29 cellular contexts compared by ENCODE assay signal in the genomic region with DNA sequence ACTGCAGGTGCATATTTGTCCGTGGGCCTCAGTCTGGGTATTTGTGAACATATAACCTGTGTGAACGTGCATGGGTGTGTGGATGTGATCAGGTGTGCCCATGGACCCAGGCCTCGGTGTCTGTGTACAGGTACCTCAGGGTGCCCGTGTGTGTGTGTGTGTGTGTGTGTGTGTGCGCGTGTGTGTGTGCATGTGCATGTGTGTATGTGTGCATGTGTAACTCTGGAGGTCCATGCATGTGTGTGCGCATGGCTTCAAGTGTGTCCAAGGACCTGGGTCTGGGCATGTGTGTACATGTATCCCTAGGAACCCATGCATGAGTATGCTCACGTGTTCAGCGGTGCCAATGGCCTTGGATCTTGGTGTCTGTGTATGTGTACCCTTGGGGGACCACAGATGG. TPM values are rescaled to one million over a fixed set of nuclear protein-coding genes. Genes with fewer than 3 reads are reported as not detected.
A peak's percentile ranks its signal among the peaks of the same experiment; 100 is the strongest.
DNase-seq lines count a peak whose midpoint lies in the region; ATAC-seq and TF ChIP-seq lines count a peak whose summit lies in the region.
"Had no signal": no experiment of that assay in that cellular context is flagged by ENCODE, and none has a peak within 500 bp of the region (broad histone marks: within the 10 kb centered on the region; RNA-seq: fewer than 3 reads in every experiment).

No MANE protein-coding gene starts in this region.

- no peaks in the 10 kb centered on the region for H3F3A ChIP-seq in GM23248 (ENCODE audit: insufficient read depth)

- H3K9me3 ChIP-seq in GM23248 (ENCODE audit: low read depth): no peaks in the 10 kb centered on the region
- H3K9me3 ChIP-seq in skeletal muscle satellite cell (replicated peaks; ENCODE audit: low read length): no peaks in the 10 kb centered on the region
- H3K9me3 ChIP-seq in stomach: peaks cover 0 to 18% (median 3%) of the 10 kb centered on the region in 4 donors
- H3K9me3 ChIP-seq: colonic mucosa, esophagus muscularis mucosa, gastrocnemius medialis had no signal

- H3K36me3 ChIP-seq in GM23248 (ENCODE audit: low read depth): no peaks in the 10 kb centered on the region
- peaks cover 4% of the 10 kb centered on the region for H3K36me3 ChIP-seq in skeletal muscle satellite cell (ENCODE audit: insufficient read depth, low read length)
- peaks cover 0 to 2% (median 0%) of the 10 kb centered on the region in 4 donors for H3K36me3 ChIP-seq in stomach
- H3K36me3 ChIP-seq: colonic mucosa, esophagus muscularis mucosa, gastrocnemius medialis, tibial artery had no signal

- no peaks in the 10 kb centered on the region for H3K4me1 Mint-ChIP-seq in WTC11

- no peaks in the 10 kb centered on the region for H3K9me3 Mint-ChIP-seq in WTC11
- H3K9me3 Mint-ChIP-seq: activated naive CD4-positive, alpha-beta T cell treated with anti-CD3 and anti-CD28 coated beads for 36 hours; activated T-helper 1 cell treated with anti-CD3 and anti-CD28 coated beads, Interleukin-12 subunit alpha, Interleukin-12 subunit beta, Interleukin-2, Interleukin-4 antibody, amounts not matched to agents 30 ng/mL and 10 ng/mL and 1 ng/mL, durations not matched to agents 14 hours and 24 hours and 36 hours; effector memory CD8-positive, alpha-beta T cell; stimulated activated naive CD8-positive, alpha-beta T cell treated with anti-CD3 and anti-CD28 coated beads, Interleukin-15, Interleukin-2, amounts not matched to agents 100 ng/mL and 50 ng/mL, for 24 hours had no signal

- H3K36me3 Mint-ChIP-seq in WTC11: no peaks in the 10 kb centered on the region

- no peaks in the 10 kb centered on the region for H3K79me2 ChIP-seq in GM23248 (ENCODE audit: insufficient read depth)
- H3K79me2 ChIP-seq: hepatocyte had no signal

- TF ChIP-seq CTCF in WTC11 (IDR thresholded peaks at IDR 0.05): no peak
- no peak for TF ChIP-seq CTCF in foreskin keratinocyte (conservative IDR thresholded peaks at IDR 0.05)
- TF ChIP-seq CTCF in stomach (IDR thresholded peaks at IDR 0.05): no peak

- TF ChIP-seq POLR2A in stomach (IDR thresholded peaks at IDR 0.05): no peak

- DNase-seq in GM23248 (peak; percentile 16), WTC11 (ENCODE audit: low spot score) (no peak), foreskin keratinocyte (no peak), NCI-H1694 (lab: John Stamatoyannopoulos, UW) (no peak), stomach (no peak), globus pallidus (ENCODE audit: low spot score) (no peak), NCI-H1105 treated with DMSO at 0.1 percent for 48 hours (lab: John Stamatoyannopoulos, UW) (no peak)
- DNase-seq: activated CD4-positive, alpha-beta T cell treated with anti-CD3 and anti-CD28 coated beads, Interleukin-2, amount 50 U/mL, for 4 hours; activated CD4-positive, CD25-positive, alpha-beta regulatory T cell; activated CD8-positive, alpha-beta memory T cell treated with anti-CD3 and anti-CD28 coated beads, Interleukin-2, amount 50 U/mL, for 4 hours; activated naive CD4-positive, alpha-beta T cell treated with anti-CD3 and anti-CD28 coated beads for 36 hours; colonic mucosa; DND-41; effector memory CD8-positive, alpha-beta T cell; gastrocnemius medialis; mesendoderm; NCI-H1105; NCI-H2081; NCI-H2227 treated with DMSO at 0.1 percent for 48 hours; occipital lobe; T-helper 1 cell had no signal

- in situ Hi-C loops in GM23248 (cut with MboI): loop anchor here (25.0 kb wide), 1 partner anchor 405 kb away; no protein-coding TSS in a partner anchor

- no peak overlapping the region for H2AFZ ChIP-seq in GM23248
- H2AFZ ChIP-seq: hepatocyte had no signal

- no peak overlapping the region for H3K4me3 Mint-ChIP-seq in WTC11
- H3K4me3 Mint-ChIP-seq: activated naive CD4-positive, alpha-beta T cell treated with anti-CD3 and anti-CD28 coated beads for 36 hours; activated T-helper 1 cell treated with anti-CD3 and anti-CD28 coated beads, Interleukin-12 subunit alpha, Interleukin-12 subunit beta, Interleukin-2, Interleukin-4 antibody, amounts not matched to agents 30 ng/mL and 10 ng/mL and 1 ng/mL, durations not matched to agents 14 hours and 24 hours and 36 hours; effector memory CD8-positive, alpha-beta T cell; stimulated activated naive CD8-positive, alpha-beta T cell treated with anti-CD3 and anti-CD28 coated beads, Interleukin-15, Interleukin-2, amounts not matched to agents 100 ng/mL and 50 ng/mL, for 24 hours had no signal

- H3K4me1 ChIP-seq in GM23248 (ENCODE audit: insufficient read depth) (peaks cover 17% of the 10 kb centered on the region), foreskin keratinocyte (peaks cover 14% of the 10 kb centered on the region), skeletal muscle satellite cell (ENCODE audit: control insufficient read depth, insufficient read depth, low read length) (peaks cover 53% of the 10 kb centered on the region), stomach (no peaks in the 10 kb centered on the region)
- H3K4me1 ChIP-seq: colonic mucosa, gastrocnemius medialis, tibial artery had no signal

- ATAC-seq in WTC11: no peak
- no peak for ATAC-seq in foreskin keratinocyte
- ATAC-seq: effector memory CD8-positive, alpha-beta T cell; gastrocnemius medialis had no signal

- intact Hi-C loops in stomach (cut with DNase I; ENCODE audit: low total_unique reads): no loop called here

- CTCF ChIA-PET in WTC11 (lab: Charles Lee): no interaction called here

- POLR2A ChIA-PET in WTC11 (lab: Charles Lee): no interaction called here

- no peaks in the 10 kb centered on the region for H3K27me3 Mint-ChIP-seq in WTC11 (ENCODE audit: low read depth)
- H3K27me3 Mint-ChIP-seq: effector memory CD8-positive, alpha-beta T cell; stimulated activated naive CD8-positive, alpha-beta T cell treated with anti-CD3 and anti-CD28 coated beads, Interleukin-15, Interleukin-2, amounts not matched to agents 100 ng/mL and 50 ng/mL, for 24 hours had no signal

- H3K4me2 ChIP-seq in GM23248 (ENCODE audit: unreplicated experiment) (peak overlapping the region; percentile 42), skeletal muscle satellite cell (ENCODE audit: low read length) (peak overlapping the region; percentile 58)
- H3K4me2 ChIP-seq: hepatocyte had no signal

- H3K27ac Mint-ChIP-seq in WTC11: peak overlapping the region; percentile 36; the same call in 1 of the 2 replicates
- H3K27ac Mint-ChIP-seq: activated naive CD4-positive, alpha-beta T cell treated with anti-CD3 and anti-CD28 coated beads for 36 hours; activated T-helper 1 cell treated with anti-CD3 and anti-CD28 coated beads, Interleukin-12 subunit alpha, Interleukin-12 subunit beta, Interleukin-2, Interleukin-4 antibody, amounts not matched to agents 30 ng/mL and 10 ng/mL and 1 ng/mL, durations not matched to agents 14 hours and 24 hours and 36 hours; effector memory CD8-positive, alpha-beta T cell; stimulated activated naive CD8-positive, alpha-beta T cell treated with anti-CD3 and anti-CD28 coated beads, Interleukin-15, Interleukin-2, amounts not matched to agents 100 ng/mL and 50 ng/mL, for 24 hours had no signal

- H3K4me3 ChIP-seq in GM23248 (no peak overlapping the region), skeletal muscle satellite cell (ENCODE audit: low read length) (no peak overlapping the region), stomach (no peak overlapping the region)
- H3K4me3 ChIP-seq: colonic mucosa, esophagus muscularis mucosa, gastrocnemius medialis, hepatocyte, tibial artery had no signal

- H3K9ac ChIP-seq in GM23248 (0 out of 2 replicates have a peak overlapping the region, but pooled peaks have one; percentile 17), skeletal muscle satellite cell (ENCODE audit: low read depth, low read length) (peak overlapping the region; percentile 41)

- H3K27ac ChIP-seq in GM23248 (peak overlapping the region; percentile 65), foreskin keratinocyte (peak overlapping the region; percentile 67), stomach (no peak overlapping the region)
- H3K27ac ChIP-seq: C4-2B, colonic mucosa, esophagus muscularis mucosa, gastrocnemius medialis, hepatocyte, tibial artery had no signal

- no peaks in the 10 kb centered on the region for H3K9me2 ChIP-seq in GM23248 (ENCODE audit: insufficient read depth)

- 51 to 64% methylated on average over 7 to 9 of the region's 9 CpGs for WGBS in GM23248 (ENCODE audit: low coverage in 1 of 2, low lambda C conversion rate in 2 of 2, missing lambda C conversion rate in 2 of 2), 2 experiments
- WGBS in stomach, 5 donors: 90 to 100% (median 98%) methylated on average over 2 to 9 of the region's 9 CpGs

- H3K27me3 ChIP-seq in GM23248 (replicated peaks; ENCODE audit: insufficient read depth) (no peaks in the 10 kb centered on the region), foreskin keratinocyte (no peaks in the 10 kb centered on the region), skeletal muscle satellite cell (ENCODE audit: control insufficient read depth, insufficient read depth, low read length) (no peaks in the 10 kb centered on the region), stomach (no peaks in the 10 kb centered on the region)
- H3K27me3 ChIP-seq: colonic mucosa, esophagus muscularis mucosa, gastrocnemius medialis, hepatocyte, tibial artery had no signal

- TF ChIP-seq EP300 in stomach (IDR thresholded peaks at IDR 0.05): no peak

- H4K20me1 ChIP-seq in GM23248 (ENCODE audit: insufficient read depth): no peaks in the 10 kb centered on the region

RNA-seq across cellular contexts. Expression of a gene that starts 15.8 kb away (rescaled TPM):
- total RNA-seq in GM23248 (2014; rRNA removed; shearing (Covaris generic)): 95.2 and 152 TPM in 2 replicates
- polyA plus RNA-seq in GM23248 (2016; fragmentation: Nextera tagmentation; extraction: Ambion mirVana) (64.9 and 70.6 TPM in 2 replicates), foreskin keratinocyte (95.0 and 134 TPM in 2 replicates), stomach (10 to 100 TPM; 33.9 to 40.3 (median 37.7) TPM)
- total RNA-seq in WTC11 (2021) (50.2 to 54.5 TPM (median 53.9 TPM) in 3 replicates), foreskin keratinocyte (110 and 160 TPM in 2 replicates), stomach (10 to 100 TPM; 19.6 to 92.8 (median 55.3) TPM)
- total RNA-seq in skeletal muscle satellite cell (2012; rRNA removed): 118 and 124 TPM in 2 replicates

RNA-seq across cellular contexts. Expression of a gene that starts 17.0 kb away (rescaled TPM):
- total RNA-seq in GM23248 (2014; rRNA removed; shearing (Covaris generic)): 15.4 and 32.2 TPM in 2 replicates
- 20.3 and 22.9 TPM in 2 replicates for polyA plus RNA-seq in GM23248 (2016; fragmentation: Nextera tagmentation; extraction: Ambion mirVana)
- total RNA-seq in WTC11 (2021): 16.4 to 19.7 TPM (median 16.9 TPM) in 3 replicates
- total RNA-seq in foreskin keratinocyte: 30.6 and 60.1 TPM in 2 replicates
- 34.1 and 60.6 TPM in 2 replicates for polyA plus RNA-seq in foreskin keratinocyte
- 33.4 and 36.0 TPM in 2 replicates for total RNA-seq in skeletal muscle satellite cell (2012; rRNA removed)
- total RNA-seq in stomach: 10 to 100 TPM in 3 of 5 donors, 1 to 10 TPM in 2; 1.8 to 27.4 (median 16.2) TPM
- 10 to 100 TPM in 1 of 3 donors, 1 to 10 TPM in 2; 4.7 to 11.9 (median 6.7) TPM for polyA plus RNA-seq in stomach

RNA-seq across cellular contexts. Expression of a gene that starts 21.7 kb away (rescaled TPM):
- total RNA-seq in GM23248 (2014; rRNA removed; shearing (Covaris generic)): 34.5 and 35.3 TPM in 2 replicates
- polyA plus RNA-seq in GM23248 (2016; fragmentation: Nextera tagmentation; extraction: Ambion mirVana) (31.5 and 32.4 TPM in 2 replicates), foreskin keratinocyte (216 and 317 TPM in 2 replicates), stomach (10 to 100 TPM; 19.9 to 45.8 (median 21.1) TPM)
- total RNA-seq in WTC11 (2021) (30.9 to 50.6 TPM (median 34.6 TPM) in 3 replicates), foreskin keratinocyte (170 and 252 TPM in 2 replicates), stomach (10 to 100 TPM in 2 of 5 donors, 1 to 10 TPM in 3; 4.1 to 32.9 (median 6.7) TPM)
- total RNA-seq in skeletal muscle satellite cell (2012; rRNA removed): 96.1 and 181 TPM in 2 replicates
- total RNA-seq: SK-MEL-5 had no signal

RNA-seq across cellular contexts. Expression of a gene that starts 29.8 kb away (rescaled TPM):
- 17.0 and 21.1 TPM in 2 replicates for total RNA-seq in GM23248 (2014; rRNA removed; shearing (Covaris generic))
- polyA plus RNA-seq in GM23248 (2016; fragmentation: Nextera tagmentation; extraction: Ambion mirVana) (45.0 and 48.3 TPM in 2 replicates), foreskin keratinocyte (558 and 569 TPM in 2 replicates), stomach (100 to 1,000 TPM in 1 of 3 donors, 10 to 100 TPM in 2; 28.9 to 112 (median 74.8) TPM)
- total RNA-seq in WTC11 (2021) (129 to 145 TPM (median 138 TPM) in 3 replicates), foreskin keratinocyte (440 and 479 TPM in 2 replicates), stomach (100 to 1,000 TPM in 1 of 5 donors, 10 to 100 TPM in 3, 1 to 10 TPM in 1; 5.8 to 208 (median 46.4) TPM)
- 70.2 and 82.6 TPM in 2 replicates for total RNA-seq in skeletal muscle satellite cell (2012; rRNA removed)

RNA-seq across cellular contexts. Expression of a gene that starts 47.7 kb away (rescaled TPM):
- 7.9 and 8.2 TPM in 2 replicates for total RNA-seq in GM23248 (2014; rRNA removed; shearing (Covaris generic))
- polyA plus RNA-seq in GM23248 (2016; fragmentation: Nextera tagmentation; extraction: Ambion mirVana): 8.5 and 8.6 TPM in 2 replicates
- 7.5 to 10.2 TPM (median 9.9 TPM) in 3 replicates for total RNA-seq in WTC11 (2021)
- total RNA-seq in foreskin keratinocyte: 9.3 and 9.4 TPM in 2 replicates
- 9.6 and 10.6 TPM in 2 replicates for polyA plus RNA-seq in foreskin keratinocyte
- 5.8 and 7.6 TPM in 2 replicates for total RNA-seq in skeletal muscle satellite cell (2012; rRNA removed)
- total RNA-seq in stomach: 10 to 100 TPM in 2 of 5 donors, 1 to 10 TPM in 2, not detected in 1; 4.6 to 13.6 (median 9.0) TPM
- 1 to 10 TPM; 5.2 to 6.5 (median 5.9) TPM for polyA plus RNA-seq in stomach

Comparison
In these comparisons a context has a peak if more than half of its experiments do, and no peak if none do; other contexts are left out.
1. H3K27ac ChIP-seq: peak in GM23248 (single experiment) and foreskin keratinocyte (single experiment); none in stomach (0 of 5).